ENCODE assay signal across 8 cellular contexts in genomic region chr6:28251648-28252506, GRCh38. TPM values are rescaled to one million over a fixed set of nuclear protein-coding genes. Genes with fewer than 3 reads are reported as not detected.
DNase-seq lines count a peak whose midpoint lies in the region; ATAC-seq and TF ChIP-seq lines count a peak whose summit lies in the region.

TSS of gene ZKSCAN4 (minus strand) at chr6:28252269. CDS start at chr6:28251980, 289 bp downstream.

- peak; percentile 83 for ATAC-seq in GM19463 (IDR thresholded peaks at IDR 0.05; ENCODE audit: unreplicated experiment)

- POLR2A ChIA-PET in CD4-positive, alpha-beta memory T cell (lab: Charles Lee; ENCODE audit: partially characterized antibody): interaction anchor here (0.6 to 5.5 kb wide), 19 partner anchors 8 to 612 kb away, joined by 3 to 111 read pairs (median 3); partner anchors contain the start of genes PGBD1, ZKSCAN3, ZKSCAN8 and ZSCAN16

- H3K9ac ChIP-seq in OCI-LY3 (ENCODE audit: low read length): peak within 1 kb of the TSS; percentile 49

- peak; percentile 56 for TF ChIP-seq POLR2A in erythroblast (IDR thresholded peaks at IDR 0.05; ENCODE audit: low read length)

- peak within 1 kb of the TSS; percentile 98 to 99 for H3K4me3 ChIP-seq in CD4-positive, alpha-beta memory T cell (ENCODE audit: low read length in 2 of 2)
- H3K4me3 ChIP-seq in OCI-LY3 (ENCODE audit: low read length): peak within 1 kb of the TSS; percentile 83

- H3K4me3 Mint-ChIP-seq in CD4-positive, alpha-beta memory T cell: peak within 1 kb of the TSS; percentile 94 to 99 (median 97)

- H3K79me2 ChIP-seq in OCI-LY3 (ENCODE audit: low read length): no peaks in the 10 kb centered on the region

- H4K20me1 ChIP-seq in OCI-LY3 (ENCODE audit: insufficient read depth, low read length): no peaks in the 10 kb centered on the region

- no peaks in the 10 kb centered on the region for H3K27me3 Mint-ChIP-seq in CD4-positive, alpha-beta memory T cell

- H3K27ac ChIP-seq in CD4-positive, alpha-beta memory T cell (ENCODE audit: low read depth, low read length): peak within 1 kb of the TSS; percentile 52
- no peak within 1 kb of the TSS for H3K27ac ChIP-seq in OCI-LY3 (ENCODE audit: low read length)

- peak within 1 kb of the TSS; percentile 81 for H3K4me2 ChIP-seq in OCI-LY3 (ENCODE audit: low read length)

- peak within 1 kb of the TSS; percentile 98 for H2AFZ ChIP-seq in OCI-LY3 (ENCODE audit: low read depth, low read length)

- peaks cover 0 to 3% (median 0%) of the 10 kb centered on the region in 8 donors for H3K9me3 Mint-ChIP-seq in CD4-positive, alpha-beta memory T cell

- peaks cover 18% of the 10 kb centered on the region for H3K36me3 ChIP-seq in CD4-positive, alpha-beta memory T cell (ENCODE audit: insufficient read depth, low read length)
- H3K36me3 ChIP-seq in OCI-LY3 (replicated peaks; ENCODE audit: low read depth, low read length): no peaks in the 10 kb centered on the region

- H3K4me1 ChIP-seq in CD4-positive, alpha-beta memory T cell (ENCODE audit: insufficient read depth, low read length): peaks cover 22% of the 10 kb centered on the region
- H3K4me1 ChIP-seq in OCI-LY3 (ENCODE audit: low read length): peaks cover 5% of the 10 kb centered on the region; the same call in 1 of the 2 replicates

- intact Hi-C loops in CD4-positive, alpha-beta memory T cell (cut with micrococcal nuclease): loop anchor here (1.0 to 5.0 kb wide), 7 partner anchors 15 to 865 kb away; partner anchors contain the start of genes ZNF391, ZSCAN12, ZSCAN26 and ZSCAN31

- no peak for TF ChIP-seq CTCF in OCI-LY3 (IDR thresholded peaks at IDR 0.05; ENCODE audit: low read depth, low read length)

- CTCF ChIA-PET in CD4-positive, alpha-beta memory T cell (lab: Charles Lee; ENCODE audit: partially characterized antibody): interaction anchor here (0.6 to 2.7 kb wide), 8 partner anchors 15 to 147 kb away, joined by 3 to 23 read pairs (median 4); partner anchors contain the start of genes ZKSCAN3, ZKSCAN8 and ZSCAN26

- H3K36me3 Mint-ChIP-seq in CD4-positive, alpha-beta memory T cell: peaks cover 20 to 31% of the 10 kb centered on the region in 2 donors

- peaks cover 22 to 41% (median 31%) of the 10 kb centered on the region in 4 donors for H3K4me1 Mint-ChIP-seq in CD4-positive, alpha-beta memory T cell

- peak within 1 kb of the TSS; percentile 75 to 95 (median 89) for H3K27ac Mint-ChIP-seq in CD4-positive, alpha-beta memory T cell

- H3K9me3 ChIP-seq in CD4-positive, alpha-beta memory T cell (ENCODE audit: control insufficient read depth in 1 of 2, low read length in 2 of 2): no peaks in the 10 kb centered on the region
- H3K9me3 ChIP-seq in OCI-LY3 (ENCODE audit: insufficient read depth, low read length): no peaks in the 10 kb centered on the region

- H3K27me3 ChIP-seq in CD4-positive, alpha-beta memory T cell (ENCODE audit: insufficient read depth, low read length): no peaks in the 10 kb centered on the region
- H3K27me3 ChIP-seq in OCI-LY3 (ENCODE audit: low read depth, low read length): no peaks in the 10 kb centered on the region

- DNase-seq in CD4-positive, alpha-beta memory T cell: peak; percentile 79 to 82 (median 80)
- DNase-seq in HuH-7 (ENCODE audit: low spot score) (peak; percentile 78), activated T-cell treated with anti-CD3 and anti-CD28 coated beads for 1 hour (ENCODE audit: low read depth) (peak; percentile 73), erythroblast (lab: John Stamatoyannopoulos, UW) (peak; percentile 91 to 92), mucosa of gallbladder (ENCODE audit: low spot score) (peak; percentile 84)
- peak; percentile 34 to 64 for DNase-seq in stimulated activated CD8-positive, alpha-beta memory T cell treated with anti-CD3 and anti-CD28 coated beads, Interleukin-4, amount 100 ng/mL, for 1 hour (ENCODE audit: low read depth in 2 of 2, low spot score in 1 of 2)

RNA-seq across cellular contexts. Expression of gene ZKSCAN4, which starts in this region (rescaled TPM):
- total RNA-seq in CD4-positive, alpha-beta memory T cell: 10 to 100 TPM in 1 of 2 experiments, 1 to 10 TPM in 1; 9.9 to 11.1 TPM
- polyA plus RNA-seq in CD4-positive, alpha-beta memory T cell: 1 to 10 TPM; 2.4 to 5.2 TPM
- total RNA-seq in mucosa of gallbladder: 6.4 TPM
